39 cellular contexts compared by ENCODE assay signal in genomic region chr10:75476985-75477384, GRCh38. TPM values are rescaled to one million over a fixed set of nuclear protein-coding genes. Genes with fewer than 3 reads are reported as not detected.
"Had no signal": no experiment of that assay in that cellular context is flagged by ENCODE, and none has a peak within 500 bp of the region (broad histone marks: within the 10 kb centered on the region; RNA-seq: fewer than 3 reads in every experiment).

No MANE protein-coding gene starts in this region.

- H3K27ac Mint-ChIP-seq: activated naive CD4-positive, alpha-beta T cell treated with anti-CD3 and anti-CD28 coated beads for 36 hours; activated naive CD4-positive, alpha-beta T cell treated with anti-CD3 and anti-CD28 coated beads, Interleukin-2, amount 10 ng/mL, durations not matched to agents 7 days and 5 days; activated naive CD4-positive, alpha-beta T cell treated with anti-CD3 and anti-CD28 coated beads, Interleukin-2, amount 50 U/mL, for 24 hours; activated naive CD4-positive, alpha-beta T cell treated with anti-CD3 and anti-CD28 coated beads, Interleukin-2, amount 50 U/mL, for 72 hours; activated naive CD8-positive, alpha-beta T cell; activated naive CD8-positive, alpha-beta T cell treated with anti-CD3 and anti-CD28 coated beads for 36 hours; activated naive CD8-positive, alpha-beta T cell treated with anti-CD3 and anti-CD28 coated beads, Interleukin-2, amount 10 ng/mL, durations not matched to agents 7 days and 5 days; activated naive CD8-positive, alpha-beta T cell treated with anti-CD3 and anti-CD28 coated beads, Interleukin-2, amount 50 U/mL, for 24 hours; activated T-cell treated with anti-CD3 and anti-CD28 coated beads, Interleukin-2, amount 50 U/mL, for 24 hours; activated T-cell treated with anti-CD3 and anti-CD28 coated beads, Interleukin-2, amount 50 U/mL, for 72 hours; activated T-helper 1 cell treated with anti-CD3 and anti-CD28 coated beads, Interleukin-12 subunit alpha, Interleukin-12 subunit beta, Interleukin-2, Interleukin-4 antibody, amounts not matched to agents 30 ng/mL and 10 ng/mL and 1 ng/mL, durations not matched to agents 14 hours and 24 hours and 36 hours; activated T-helper 17 cell treated with anti-CD3 and anti-CD28 coated beads, Interleukin-2, amount 50 U/mL, for 72 hours; activated T-helper 2 cell treated with anti-CD3 and anti-CD28 coated beads, Interferon-gamma antibody, Interleukin-2, Interleukin-4, amounts not matched to agents 10 μg/mL and 5 μg/mL and 100 μg/mL, durations not matched to agents 14 hours and 24 hours and 36 hours had no signal

- H3K4me3 ChIP-seq: adrenal gland, ascending aorta, body of pancreas, breast epithelium, cardiac muscle cell had no signal

- FAIRE-seq: astrocyte, bronchial epithelial cell had no signal

- H3K36me3 Mint-ChIP-seq: activated naive CD4-positive, alpha-beta T cell treated with anti-CD3 and anti-CD28 coated beads, Interleukin-2, amount 10 ng/mL, durations not matched to agents 7 days and 5 days; activated naive CD4-positive, alpha-beta T cell treated with anti-CD3 and anti-CD28 coated beads, Interleukin-2, amount 50 U/mL, for 24 hours; activated naive CD4-positive, alpha-beta T cell treated with anti-CD3 and anti-CD28 coated beads, Interleukin-2, amount 50 U/mL, for 72 hours; activated naive CD8-positive, alpha-beta T cell; activated naive CD8-positive, alpha-beta T cell treated with anti-CD3 and anti-CD28 coated beads for 36 hours; activated naive CD8-positive, alpha-beta T cell treated with anti-CD3 and anti-CD28 coated beads, Interleukin-2, amount 10 ng/mL, durations not matched to agents 7 days and 5 days; brain had no signal

- DNase-seq: activated effector memory CD4-positive, alpha-beta T cell treated with anti-CD3 and anti-CD28 coated beads, Interleukin-2, amount 50 U/mL, for 16 hours; activated effector memory CD4-positive, alpha-beta T cell treated with Interleukin-2 at 50 U/mL for 16 hours; activated gamma-delta T cell; activated gamma-delta T cell treated with Interleukin-2 at 50 U/mL for 16 hours; activated naive CD4-positive, alpha-beta T cell; activated naive CD4-positive, alpha-beta T cell treated with anti-CD3 and anti-CD28 coated beads for 36 hours; activated naive CD4-positive, alpha-beta T cell treated with anti-CD3 and anti-CD28 coated beads, Interleukin-2, amount 10 ng/mL, durations not matched to agents 7 days and 5 days; activated naive CD4-positive, alpha-beta T cell treated with anti-CD3 and anti-CD28 coated beads, Interleukin-2, amount 50 U/mL, for 16 hours; activated naive CD4-positive, alpha-beta T cell treated with Interleukin-2 at 50 U/mL for 16 hours; activated naive CD8-positive, alpha-beta T cell treated with anti-CD3 and anti-CD28 coated beads for 36 hours; activated naive CD8-positive, alpha-beta T cell treated with anti-CD3 and anti-CD28 coated beads, Interleukin-2, amount 10 ng/mL, durations not matched to agents 7 days and 5 days; activated naive CD8-positive, alpha-beta T cell treated with anti-CD3 and anti-CD28 coated beads, Interleukin-2, amount 50 U/mL, for 24 hours; activated T-cell treated with anti-CD3 and anti-CD28 coated beads, Interleukin-2, amount 50 U/mL, for 1 hour; activated T-cell treated with anti-CD3 and anti-CD28 coated beads, Interleukin-2, amount 50 U/mL, for 24 hours; activated T-cell treated with anti-CD3 and anti-CD28 coated beads, Interleukin-2, amount 50 U/mL, for 4 hours; activated T-cell treated with anti-CD3 and anti-CD28 coated beads, Interleukin-2, amount 50 U/mL, for 48 hours; activated T-cell treated with anti-CD3 and anti-CD28 coated beads, Interleukin-2, amount 50 U/mL, for 72 hours; adrenal gland; amniotic stem cell; amygdala; anterior cingulate cortex; aorta; body of pancreas; brain microvascular endothelial cell; central memory CD4-positive, alpha-beta T cell; cerebellar nuclear complex had no signal

- H3K9me3 Mint-ChIP-seq: activated naive CD4-positive, alpha-beta T cell treated with anti-CD3 and anti-CD28 coated beads, Interleukin-2, amount 10 ng/mL, durations not matched to agents 7 days and 5 days; activated naive CD4-positive, alpha-beta T cell treated with anti-CD3 and anti-CD28 coated beads, Interleukin-2, amount 50 U/mL, for 24 hours; activated naive CD4-positive, alpha-beta T cell treated with anti-CD3 and anti-CD28 coated beads, Interleukin-2, amount 50 U/mL, for 72 hours; activated naive CD8-positive, alpha-beta T cell treated with anti-CD3 and anti-CD28 coated beads for 36 hours; activated naive CD8-positive, alpha-beta T cell treated with anti-CD3 and anti-CD28 coated beads, Interleukin-2, amount 10 ng/mL, durations not matched to agents 7 days and 5 days; activated T-cell treated with anti-CD3 and anti-CD28 coated beads, Interleukin-2, amount 50 U/mL, for 24 hours; activated T-cell treated with anti-CD3 and anti-CD28 coated beads, Interleukin-2, amount 50 U/mL, for 4 hours; activated T-helper 1 cell treated with anti-CD3 and anti-CD28 coated beads, Interleukin-12 subunit alpha, Interleukin-12 subunit beta, Interleukin-2, Interleukin-4 antibody, amounts not matched to agents 30 ng/mL and 10 ng/mL and 1 ng/mL, durations not matched to agents 14 hours and 24 hours and 36 hours; activated T-helper 17 cell treated with anti-CD3 and anti-CD28 coated beads, Interleukin-2, amount 50 U/mL, for 72 hours; activated T-helper 2 cell treated with anti-CD3 and anti-CD28 coated beads, Interferon-gamma antibody, Interleukin-2, Interleukin-4, amounts not matched to agents 10 μg/mL and 5 μg/mL and 100 μg/mL, durations not matched to agents 14 hours and 24 hours and 36 hours; central memory CD8-positive, alpha-beta T cell had no signal

- H3K27me3 Mint-ChIP-seq: activated naive CD4-positive, alpha-beta T cell treated with anti-CD3 and anti-CD28 coated beads, Interleukin-2, amount 10 ng/mL, durations not matched to agents 7 days and 5 days; activated naive CD8-positive, alpha-beta T cell treated with anti-CD3 and anti-CD28 coated beads, Interleukin-2, amount 10 ng/mL, durations not matched to agents 7 days and 5 days had no signal

- H3K9me3 ChIP-seq: adrenal gland, ascending aorta, body of pancreas, breast epithelium had no signal

- H3K4me1 ChIP-seq: adrenal gland, ascending aorta, breast epithelium had no signal

- H3K36me3 ChIP-seq: adrenal gland, ascending aorta, brain microvascular endothelial cell, breast epithelium, cardiac muscle cell had no signal

- H3K4me3 Mint-ChIP-seq: activated naive CD4-positive, alpha-beta T cell treated with anti-CD3 and anti-CD28 coated beads for 36 hours; activated naive CD4-positive, alpha-beta T cell treated with anti-CD3 and anti-CD28 coated beads, Interleukin-2, amount 10 ng/mL, durations not matched to agents 7 days and 5 days; activated naive CD4-positive, alpha-beta T cell treated with anti-CD3 and anti-CD28 coated beads, Interleukin-2, amount 50 U/mL, for 24 hours; activated naive CD8-positive, alpha-beta T cell; activated naive CD8-positive, alpha-beta T cell treated with anti-CD3 and anti-CD28 coated beads for 36 hours; activated naive CD8-positive, alpha-beta T cell treated with anti-CD3 and anti-CD28 coated beads, Interleukin-2, amount 10 ng/mL, durations not matched to agents 7 days and 5 days; activated naive CD8-positive, alpha-beta T cell treated with anti-CD3 and anti-CD28 coated beads, Interleukin-2, amount 50 U/mL, for 24 hours; activated T-cell treated with anti-CD3 and anti-CD28 coated beads, Interleukin-2, amount 50 U/mL, for 24 hours; activated T-cell treated with anti-CD3 and anti-CD28 coated beads, Interleukin-2, amount 50 U/mL, for 4 hours; activated T-cell treated with anti-CD3 and anti-CD28 coated beads, Interleukin-2, amount 50 U/mL, for 72 hours; activated T-helper 1 cell treated with anti-CD3 and anti-CD28 coated beads, Interleukin-12 subunit alpha, Interleukin-12 subunit beta, Interleukin-2, Interleukin-4 antibody, amounts not matched to agents 30 ng/mL and 10 ng/mL and 1 ng/mL, durations not matched to agents 14 hours and 24 hours and 36 hours; activated T-helper 17 cell treated with anti-CD3 and anti-CD28 coated beads, Interleukin-2, amount 50 U/mL, for 72 hours; brain; central memory CD8-positive, alpha-beta T cell had no signal

- H3K4me1 Mint-ChIP-seq: activated naive CD4-positive, alpha-beta T cell treated with anti-CD3 and anti-CD28 coated beads, Interleukin-2, amount 10 ng/mL, durations not matched to agents 7 days and 5 days; activated naive CD4-positive, alpha-beta T cell treated with anti-CD3 and anti-CD28 coated beads, Interleukin-2, amount 50 U/mL, for 24 hours; activated naive CD8-positive, alpha-beta T cell treated with anti-CD3 and anti-CD28 coated beads for 36 hours; activated naive CD8-positive, alpha-beta T cell treated with anti-CD3 and anti-CD28 coated beads, Interleukin-2, amount 50 U/mL, for 24 hours; activated T-helper 17 cell treated with anti-CD3 and anti-CD28 coated beads, Interleukin-2, amount 50 U/mL, for 72 hours; brain; central memory CD8-positive, alpha-beta T cell had no signal

- ATAC-seq: activated naive CD4-positive, alpha-beta T cell treated with anti-CD3 and anti-CD28 coated beads, Interleukin-2, amount 50 U/mL, for 72 hours; activated naive CD8-positive, alpha-beta T cell treated with anti-CD3 and anti-CD28 coated beads, Interleukin-2, amount 50 U/mL, for 24 hours; activated T-cell treated with anti-CD3 and anti-CD28 coated beads, Interleukin-2, amount 50 U/mL, for 4 hours; activated T-cell treated with anti-CD3 and anti-CD28 coated beads, Interleukin-2, amount 50 U/mL, for 72 hours; activated T-helper 17 cell treated with anti-CD3 and anti-CD28 coated beads, Interleukin-2, amount 50 U/mL, for 72 hours; body of pancreas had no signal

- H3K27me3 ChIP-seq: adrenal gland, ascending aorta, body of pancreas, brain microvascular endothelial cell, breast epithelium, cardiac muscle cell had no signal

- H3K27ac ChIP-seq: adrenal gland, ascending aorta, body of pancreas, brain microvascular endothelial cell, breast epithelium, cardiac muscle cell had no signal

RNA-seq across cellular contexts. Expression of gene LRMDA, which starts 45.6 kb away (rescaled TPM):
- total RNA-seq: activated naive CD4-positive, alpha-beta T cell treated with anti-CD3 and anti-CD28 coated beads for 36 hours; activated naive CD4-positive, alpha-beta T cell treated with anti-CD3 and anti-CD28 coated beads, Interleukin-2, amount 50 U/mL, for 72 hours; activated naive CD8-positive, alpha-beta T cell treated with anti-CD3 and anti-CD28 coated beads for 36 hours; activated naive CD8-positive, alpha-beta T cell treated with anti-CD3 and anti-CD28 coated beads, Interleukin-2, amount 10 ng/mL, durations not matched to agents 7 days and 5 days; activated T-cell treated with anti-CD3 and anti-CD28 coated beads, Interleukin-2, amount 50 U/mL, for 4 hours; activated T-cell treated with anti-CD3 and anti-CD28 coated beads, Interleukin-2, amount 50 U/mL, for 72 hours; activated T-helper 1 cell treated with anti-CD3 and anti-CD28 coated beads, Interleukin-12 subunit alpha, Interleukin-12 subunit beta, Interleukin-2, Interleukin-4 antibody, amounts not matched to agents 30 ng/mL and 10 ng/mL and 1 ng/mL, durations not matched to agents 14 hours and 24 hours and 36 hours; activated T-helper 17 cell treated with anti-CD3 and anti-CD28 coated beads, Interleukin-2, amount 50 U/mL, for 72 hours; activated T-helper 2 cell treated with anti-CD3 and anti-CD28 coated beads, Interferon-gamma antibody, Interleukin-2, Interleukin-4, amounts not matched to agents 10 μg/mL and 5 μg/mL and 100 μg/mL, durations not matched to agents 14 hours and 24 hours and 36 hours had no signal
